1 cellular context compared by ENCODE assay signal in the genomic region with DNA sequence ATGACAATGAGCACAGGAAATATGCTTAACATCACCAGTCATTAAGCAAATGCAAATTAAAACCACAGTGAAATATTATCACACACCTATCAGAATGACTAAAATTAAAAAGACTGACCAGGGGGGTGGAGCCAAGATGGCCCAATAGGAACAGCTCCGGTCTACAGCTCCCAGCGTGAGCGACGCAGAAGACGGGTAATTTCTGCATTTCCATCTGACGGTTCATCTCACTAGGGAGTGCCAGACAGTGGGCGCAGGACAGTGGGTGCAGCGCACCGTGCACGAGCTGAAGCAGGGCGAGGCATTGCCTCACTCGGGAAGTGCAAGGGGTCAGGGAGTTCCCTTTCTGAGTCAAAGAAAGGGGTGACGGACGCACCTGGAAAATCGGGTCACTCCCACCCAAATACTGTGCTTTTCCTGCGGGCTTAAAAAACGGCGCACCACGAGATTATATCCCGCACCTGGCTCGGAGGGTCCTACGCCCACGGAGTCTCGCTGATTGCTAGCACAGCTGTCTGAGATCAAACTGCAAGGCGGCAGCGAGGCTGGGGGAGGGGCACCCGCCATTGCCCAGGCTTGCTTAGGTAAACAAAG.
TF ChIP-seq lines count a peak whose summit lies in the region.
"Not testable (repeated sequence)": the region's sequence is repeated elsewhere in the genome, so short reads cannot be mapped to it uniquely, and the experiment has no call there.

No MANE protein-coding gene starts in this region.

TF ChIP-seq in HepG2, 621 proteins besides CTCF, POLR2A, EP300 and RAD21 (continues in another document):
- TF ChIP-seq, protein P1, sequence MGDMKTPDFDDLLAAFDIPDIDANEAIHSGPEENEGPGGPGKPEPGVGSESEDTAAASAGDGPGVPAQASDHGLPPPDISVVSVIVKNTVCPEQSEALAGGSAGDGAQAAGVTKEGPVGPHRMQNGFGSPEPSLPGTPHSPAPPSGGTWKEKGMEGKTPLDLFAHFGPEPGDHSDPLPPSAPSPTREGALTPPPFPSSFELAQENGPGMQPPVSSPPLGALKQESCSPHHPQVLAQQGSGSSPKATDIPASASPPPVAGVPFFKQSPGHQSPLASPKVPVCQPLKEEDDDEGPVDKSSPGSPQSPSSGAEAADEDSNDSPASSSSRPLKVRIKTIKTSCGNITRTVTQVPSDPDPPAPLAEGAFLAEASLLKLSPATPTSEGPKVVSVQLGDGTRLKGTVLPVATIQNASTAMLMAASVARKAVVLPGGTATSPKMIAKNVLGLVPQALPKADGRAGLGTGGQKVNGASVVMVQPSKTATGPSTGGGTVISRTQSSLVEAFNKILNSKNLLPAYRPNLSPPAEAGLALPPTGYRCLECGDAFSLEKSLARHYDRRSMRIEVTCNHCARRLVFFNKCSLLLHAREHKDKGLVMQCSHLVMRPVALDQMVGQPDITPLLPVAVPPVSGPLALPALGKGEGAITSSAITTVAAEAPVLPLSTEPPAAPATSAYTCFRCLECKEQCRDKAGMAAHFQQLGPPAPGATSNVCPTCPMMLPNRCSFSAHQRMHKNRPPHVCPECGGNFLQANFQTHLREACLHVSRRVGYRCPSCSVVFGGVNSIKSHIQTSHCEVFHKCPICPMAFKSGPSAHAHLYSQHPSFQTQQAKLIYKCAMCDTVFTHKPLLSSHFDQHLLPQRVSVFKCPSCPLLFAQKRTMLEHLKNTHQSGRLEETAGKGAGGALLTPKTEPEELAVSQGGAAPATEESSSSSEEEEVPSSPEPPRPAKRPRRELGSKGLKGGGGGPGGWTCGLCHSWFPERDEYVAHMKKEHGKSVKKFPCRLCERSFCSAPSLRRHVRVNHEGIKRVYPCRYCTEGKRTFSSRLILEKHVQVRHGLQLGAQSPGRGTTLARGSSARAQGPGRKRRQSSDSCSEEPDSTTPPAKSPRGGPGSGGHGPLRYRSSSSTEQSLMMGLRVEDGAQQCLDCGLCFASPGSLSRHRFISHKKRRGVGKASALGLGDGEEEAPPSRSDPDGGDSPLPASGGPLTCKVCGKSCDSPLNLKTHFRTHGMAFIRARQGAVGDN (CRISPR knock-in tag; IDR thresholded peaks at IDR 0.05): peak; percentile 66
- peak; percentile 80 for TF ChIP-seq FOXC1 (CRISPR knock-in tag; IDR thresholded peaks at IDR 0.05; ENCODE audit: borderline replicate concordance)
- TF ChIP-seq FOXA3 (CRISPR knock-in tag; IDR thresholded peaks at IDR 0.05): 0 out of 2 replicates have a peak, but pooled peaks have one; percentile 29
- TF ChIP-seq MYC (CRISPR knock-in tag; IDR thresholded peaks at IDR 0.05; ENCODE audit: borderline replicate concordance): peak; percentile 24; the same call in 1 of the 2 replicates
- TF ChIP-seq KAT8 (CRISPR knock-in tag; IDR thresholded peaks at IDR 0.05): peak; percentile 27; the same call in 1 of the 2 replicates
- TF ChIP-seq, protein P2, sequence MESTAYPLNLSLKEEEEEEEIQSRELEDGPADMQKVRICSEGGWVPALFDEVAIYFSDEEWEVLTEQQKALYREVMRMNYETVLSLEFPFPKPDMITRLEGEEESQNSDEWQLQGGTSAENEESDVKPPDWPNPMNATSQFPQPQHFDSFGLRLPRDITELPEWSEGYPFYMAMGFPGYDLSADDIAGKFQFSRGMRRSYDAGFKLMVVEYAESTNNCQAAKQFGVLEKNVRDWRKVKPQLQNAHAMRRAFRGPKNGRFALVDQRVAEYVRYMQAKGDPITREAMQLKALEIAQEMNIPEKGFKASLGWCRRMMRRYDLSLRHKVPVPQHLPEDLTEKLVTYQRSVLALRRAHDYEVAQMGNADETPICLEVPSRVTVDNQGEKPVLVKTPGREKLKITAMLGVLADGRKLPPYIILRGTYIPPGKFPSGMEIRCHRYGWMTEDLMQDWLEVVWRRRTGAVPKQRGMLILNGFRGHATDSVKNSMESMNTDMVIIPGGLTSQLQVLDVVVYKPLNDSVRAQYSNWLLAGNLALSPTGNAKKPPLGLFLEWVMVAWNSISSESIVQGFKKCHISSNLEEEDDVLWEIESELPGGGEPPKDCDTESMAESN (CRISPR knock-in tag; conservative IDR thresholded peaks at IDR 0.05): 0 out of 2 replicates have a peak, but pooled peaks have one; percentile 35
- TF ChIP-seq FOXA1 (IDR thresholded peaks at IDR 0.05): 0 out of 2 replicates have a peak, but pooled peaks have one; percentile 6
- 0 out of 2 replicates have a peak, but pooled peaks have one; percentile 42 for TF ChIP-seq FOXA1 (CRISPR knock-in tag; IDR thresholded peaks at IDR 0.05)
- TF ChIP-seq ZNF605 (CRISPR knock-in tag; IDR thresholded peaks at IDR 0.05): peak; percentile 41; the same call in 1 of the 2 replicates
- 0 out of 2 replicates have a peak, but pooled peaks have one; percentile 39 for TF ChIP-seq HDAC1 (CRISPR knock-in tag; IDR thresholded peaks at IDR 0.05)
- peak; percentile 58; the same call in 1 of the 2 replicates for TF ChIP-seq HOXA3 (CRISPR knock-in tag; IDR thresholded peaks at IDR 0.05)
- TF ChIP-seq GABPB1 (CRISPR knock-in tag; IDR thresholded peaks at IDR 0.05): 0 out of 2 replicates have a peak, but pooled peaks have one; percentile 28
- TF ChIP-seq KMT2B (CRISPR knock-in tag; IDR thresholded peaks at IDR 0.05): 0 out of 2 replicates have a peak, but pooled peaks have one; percentile 15
- TF ChIP-seq, protein P3, sequence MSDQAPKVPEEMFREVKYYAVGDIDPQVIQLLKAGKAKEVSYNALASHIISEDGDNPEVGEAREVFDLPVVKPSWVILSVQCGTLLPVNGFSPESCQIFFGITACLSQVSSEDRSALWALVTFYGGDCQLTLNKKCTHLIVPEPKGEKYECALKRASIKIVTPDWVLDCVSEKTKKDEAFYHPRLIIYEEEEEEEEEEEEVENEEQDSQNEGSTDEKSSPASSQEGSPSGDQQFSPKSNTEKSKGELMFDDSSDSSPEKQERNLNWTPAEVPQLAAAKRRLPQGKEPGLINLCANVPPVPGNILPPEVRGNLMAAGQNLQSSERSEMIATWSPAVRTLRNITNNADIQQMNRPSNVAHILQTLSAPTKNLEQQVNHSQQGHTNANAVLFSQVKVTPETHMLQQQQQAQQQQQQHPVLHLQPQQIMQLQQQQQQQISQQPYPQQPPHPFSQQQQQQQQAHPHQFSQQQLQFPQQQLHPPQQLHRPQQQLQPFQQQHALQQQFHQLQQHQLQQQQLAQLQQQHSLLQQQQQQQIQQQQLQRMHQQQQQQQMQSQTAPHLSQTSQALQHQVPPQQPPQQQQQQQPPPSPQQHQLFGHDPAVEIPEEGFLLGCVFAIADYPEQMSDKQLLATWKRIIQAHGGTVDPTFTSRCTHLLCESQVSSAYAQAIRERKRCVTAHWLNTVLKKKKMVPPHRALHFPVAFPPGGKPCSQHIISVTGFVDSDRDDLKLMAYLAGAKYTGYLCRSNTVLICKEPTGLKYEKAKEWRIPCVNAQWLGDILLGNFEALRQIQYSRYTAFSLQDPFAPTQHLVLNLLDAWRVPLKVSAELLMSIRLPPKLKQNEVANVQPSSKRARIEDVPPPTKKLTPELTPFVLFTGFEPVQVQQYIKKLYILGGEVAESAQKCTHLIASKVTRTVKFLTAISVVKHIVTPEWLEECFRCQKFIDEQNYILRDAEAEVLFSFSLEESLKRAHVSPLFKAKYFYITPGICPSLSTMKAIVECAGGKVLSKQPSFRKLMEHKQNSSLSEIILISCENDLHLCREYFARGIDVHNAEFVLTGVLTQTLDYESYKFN (CRISPR knock-in tag; conservative IDR thresholded peaks at IDR 0.05): peak; percentile 34; the same call in 1 of the 2 replicates
- not testable (repeated sequence) for TF ChIP-seq SOX6 (IDR thresholded peaks at IDR 0.05)
- TF ChIP-seq SOX6 (CRISPR knock-in tag; IDR thresholded peaks at IDR 0.05): peak; percentile 41
- 0 out of 2 replicates have a peak, but pooled peaks have one; percentile 37 for TF ChIP-seq ZNF619 (CRISPR knock-in tag; IDR thresholded peaks at IDR 0.05)
- TF ChIP-seq PHF8 (CRISPR knock-in tag; IDR thresholded peaks at IDR 0.05): peak; percentile 21; the same call in 1 of the 2 replicates
- peak; percentile 15 for TF ChIP-seq HNRNPLL (IDR thresholded peaks at IDR 0.05; ENCODE audit: low read depth, low read length, poor library complexity, severe bottlenecking)
- TF ChIP-seq, protein P4, sequence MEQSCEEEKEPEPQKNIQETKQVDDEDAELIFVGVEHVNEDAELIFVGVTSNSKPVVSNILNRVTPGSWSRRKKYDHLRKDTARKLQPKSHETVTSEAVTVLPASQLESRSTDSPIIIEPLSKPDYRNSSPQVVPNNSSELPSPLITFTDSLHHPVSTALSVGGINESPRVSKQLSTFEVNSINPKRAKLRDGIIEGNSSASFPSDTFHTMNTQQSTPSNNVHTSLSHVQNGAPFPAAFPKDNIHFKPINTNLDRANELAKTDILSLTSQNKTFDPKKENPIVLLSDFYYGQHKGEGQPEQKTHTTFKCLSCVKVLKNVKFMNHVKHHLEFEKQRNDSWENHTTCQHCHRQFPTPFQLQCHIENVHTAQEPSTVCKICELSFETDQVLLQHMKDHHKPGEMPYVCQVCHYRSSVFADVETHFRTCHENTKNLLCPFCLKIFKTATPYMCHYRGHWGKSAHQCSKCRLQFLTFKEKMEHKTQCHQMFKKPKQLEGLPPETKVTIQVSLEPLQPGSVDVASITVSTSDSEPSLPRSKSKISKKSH (CRISPR knock-in tag; IDR thresholded peaks at IDR 0.05; ENCODE audit: borderline replicate concordance): peak; percentile 26; the same call in 1 of the 2 replicates
- TF ChIP-seq ZNF335 (CRISPR knock-in tag; IDR thresholded peaks at IDR 0.05): 0 out of 2 replicates have a peak, but pooled peaks have one; percentile 32
- peak; percentile 26; the same call in 1 of the 2 replicates for TF ChIP-seq ZNF878 (CRISPR knock-in tag; IDR thresholded peaks at IDR 0.05)
- TF ChIP-seq, protein P5, sequence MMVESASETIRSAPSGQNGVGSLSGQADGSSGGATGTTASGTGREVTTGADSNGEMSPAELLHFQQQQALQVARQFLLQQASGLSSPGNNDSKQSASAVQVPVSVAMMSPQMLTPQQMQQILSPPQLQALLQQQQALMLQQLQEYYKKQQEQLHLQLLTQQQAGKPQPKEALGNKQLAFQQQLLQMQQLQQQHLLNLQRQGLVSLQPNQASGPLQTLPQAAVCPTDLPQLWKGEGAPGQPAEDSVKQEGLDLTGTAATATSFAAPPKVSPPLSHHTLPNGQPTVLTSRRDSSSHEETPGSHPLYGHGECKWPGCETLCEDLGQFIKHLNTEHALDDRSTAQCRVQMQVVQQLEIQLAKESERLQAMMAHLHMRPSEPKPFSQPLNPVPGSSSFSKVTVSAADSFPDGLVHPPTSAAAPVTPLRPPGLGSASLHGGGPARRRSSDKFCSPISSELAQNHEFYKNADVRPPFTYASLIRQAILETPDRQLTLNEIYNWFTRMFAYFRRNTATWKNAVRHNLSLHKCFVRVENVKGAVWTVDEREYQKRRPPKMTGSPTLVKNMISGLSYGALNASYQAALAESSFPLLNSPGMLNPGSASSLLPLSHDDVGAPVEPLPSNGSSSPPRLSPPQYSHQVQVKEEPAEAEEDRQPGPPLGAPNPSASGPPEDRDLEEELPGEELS (CRISPR knock-in tag; IDR thresholded peaks at IDR 0.05): peak; percentile 32; the same call in 1 of the 2 replicates
- TF ChIP-seq, protein P6, sequence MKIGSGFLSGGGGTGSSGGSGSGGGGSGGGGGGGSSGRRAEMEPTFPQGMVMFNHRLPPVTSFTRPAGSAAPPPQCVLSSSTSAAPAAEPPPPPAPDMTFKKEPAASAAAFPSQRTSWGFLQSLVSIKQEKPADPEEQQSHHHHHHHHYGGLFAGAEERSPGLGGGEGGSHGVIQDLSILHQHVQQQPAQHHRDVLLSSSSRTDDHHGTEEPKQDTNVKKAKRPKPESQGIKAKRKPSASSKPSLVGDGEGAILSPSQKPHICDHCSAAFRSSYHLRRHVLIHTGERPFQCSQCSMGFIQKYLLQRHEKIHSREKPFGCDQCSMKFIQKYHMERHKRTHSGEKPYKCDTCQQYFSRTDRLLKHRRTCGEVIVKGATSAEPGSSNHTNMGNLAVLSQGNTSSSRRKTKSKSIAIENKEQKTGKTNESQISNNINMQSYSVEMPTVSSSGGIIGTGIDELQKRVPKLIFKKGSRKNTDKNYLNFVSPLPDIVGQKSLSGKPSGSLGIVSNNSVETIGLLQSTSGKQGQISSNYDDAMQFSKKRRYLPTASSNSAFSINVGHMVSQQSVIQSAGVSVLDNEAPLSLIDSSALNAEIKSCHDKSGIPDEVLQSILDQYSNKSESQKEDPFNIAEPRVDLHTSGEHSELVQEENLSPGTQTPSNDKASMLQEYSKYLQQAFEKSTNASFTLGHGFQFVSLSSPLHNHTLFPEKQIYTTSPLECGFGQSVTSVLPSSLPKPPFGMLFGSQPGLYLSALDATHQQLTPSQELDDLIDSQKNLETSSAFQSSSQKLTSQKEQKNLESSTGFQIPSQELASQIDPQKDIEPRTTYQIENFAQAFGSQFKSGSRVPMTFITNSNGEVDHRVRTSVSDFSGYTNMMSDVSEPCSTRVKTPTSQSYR (CRISPR knock-in tag; IDR thresholded peaks at IDR 0.05; ENCODE audit: borderline replicate concordance): peak; percentile 86
- peak; percentile 53; the same call in 1 of the 2 replicates for TF ChIP-seq RXRA (CRISPR knock-in tag; IDR thresholded peaks at IDR 0.05)
- TF ChIP-seq, protein P7, sequence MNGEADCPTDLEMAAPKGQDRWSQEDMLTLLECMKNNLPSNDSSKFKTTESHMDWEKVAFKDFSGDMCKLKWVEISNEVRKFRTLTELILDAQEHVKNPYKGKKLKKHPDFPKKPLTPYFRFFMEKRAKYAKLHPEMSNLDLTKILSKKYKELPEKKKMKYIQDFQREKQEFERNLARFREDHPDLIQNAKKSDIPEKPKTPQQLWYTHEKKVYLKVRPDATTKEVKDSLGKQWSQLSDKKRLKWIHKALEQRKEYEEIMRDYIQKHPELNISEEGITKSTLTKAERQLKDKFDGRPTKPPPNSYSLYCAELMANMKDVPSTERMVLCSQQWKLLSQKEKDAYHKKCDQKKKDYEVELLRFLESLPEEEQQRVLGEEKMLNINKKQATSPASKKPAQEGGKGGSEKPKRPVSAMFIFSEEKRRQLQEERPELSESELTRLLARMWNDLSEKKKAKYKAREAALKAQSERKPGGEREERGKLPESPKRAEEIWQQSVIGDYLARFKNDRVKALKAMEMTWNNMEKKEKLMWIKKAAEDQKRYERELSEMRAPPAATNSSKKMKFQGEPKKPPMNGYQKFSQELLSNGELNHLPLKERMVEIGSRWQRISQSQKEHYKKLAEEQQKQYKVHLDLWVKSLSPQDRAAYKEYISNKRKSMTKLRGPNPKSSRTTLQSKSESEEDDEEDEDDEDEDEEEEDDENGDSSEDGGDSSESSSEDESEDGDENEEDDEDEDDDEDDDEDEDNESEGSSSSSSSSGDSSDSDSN (CRISPR knock-in tag; IDR thresholded peaks at IDR 0.05): peak; percentile 25; the same call in 1 of the 2 replicates
- TF ChIP-seq, protein P8, sequence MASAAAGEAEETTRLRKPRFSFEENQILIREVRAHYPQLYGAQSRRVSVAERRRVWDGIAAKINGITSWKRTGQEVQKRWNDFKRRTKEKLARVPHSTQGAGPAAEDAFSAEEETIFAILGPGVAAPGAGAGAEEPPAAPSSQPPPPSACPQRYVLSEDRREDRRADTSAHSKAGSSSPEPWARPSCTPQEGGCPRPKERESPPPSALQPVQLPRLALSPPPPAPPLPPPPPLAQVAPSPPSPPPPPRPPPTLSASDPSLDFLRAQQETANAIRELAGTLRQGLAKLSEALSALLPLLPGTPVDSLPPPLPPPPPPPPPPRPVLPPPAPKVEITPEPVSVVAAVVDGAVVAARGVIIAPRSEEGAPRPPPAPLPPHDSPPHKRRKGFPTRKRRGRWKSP (CRISPR knock-in tag; IDR thresholded peaks at IDR 0.05): 0 out of 2 replicates have a peak, but pooled peaks have one; percentile 34
- 0 out of 2 replicates have a peak, but pooled peaks have one; percentile 21 for TF ChIP-seq ZFP90 (CRISPR knock-in tag; IDR thresholded peaks at IDR 0.05; ENCODE audit: borderline replicate concordance)
- 0 out of 2 replicates have a peak, but pooled peaks have one; percentile 11 for TF ChIP-seq LCORL (IDR thresholded peaks at IDR 0.05)
- 0 out of 2 replicates have a peak, but pooled peaks have one; percentile 44 for TF ChIP-seq LCORL (CRISPR knock-in tag; IDR thresholded peaks at IDR 0.05)
- peak; percentile 46; the same call in 1 of the 2 replicates for TF ChIP-seq ZNF350 (CRISPR knock-in tag; IDR thresholded peaks at IDR 0.05; ENCODE audit: borderline replicate concordance, low read depth)
- TF ChIP-seq MTA1 (CRISPR knock-in tag; IDR thresholded peaks at IDR 0.05; ENCODE audit: borderline replicate concordance): 0 out of 2 replicates have a peak, but pooled peaks have one; percentile 24
- peak; percentile 41; the same call in 1 of the 2 replicates for TF ChIP-seq GATAD2A (CRISPR knock-in tag; IDR thresholded peaks at IDR 0.05)
- peak; percentile 14; the same call in 1 of the 2 replicates for TF ChIP-seq YEATS4 (CRISPR knock-in tag; IDR thresholded peaks at IDR 0.05; ENCODE audit: borderline replicate concordance)
